In genomic region chr1:23555949-23556640, GRCh38 we compare ENCODE assay signal across 1 cellular context.
A peak's percentile ranks its signal among the peaks of the same experiment; 100 is the strongest.
TF ChIP-seq lines count a peak whose summit lies in the region.

No MANE protein-coding gene starts in this region.

TF ChIP-seq in HepG2, 621 proteins besides CTCF, POLR2A, EP300 and RAD21 (continued from another document and continues in another):
- no peak for TF ChIP-seq ZNF512B (CRISPR knock-in tag; IDR thresholded peaks at IDR 0.05; ENCODE audit: borderline replicate concordance)
- TF ChIP-seq GZF1 (CRISPR knock-in tag; IDR thresholded peaks at IDR 0.05): no peak
- no peak for TF ChIP-seq ZNF709 (CRISPR knock-in tag; IDR thresholded peaks at IDR 0.05)
- TF ChIP-seq CEBPG (CRISPR knock-in tag; IDR thresholded peaks at IDR 0.05): no peak
- no peak for TF ChIP-seq ZNF468 (CRISPR knock-in tag; IDR thresholded peaks at IDR 0.05)
- TF ChIP-seq SMC3 (IDR thresholded peaks at IDR 0.05; ENCODE audit: low read length): no peak
- no peak for TF ChIP-seq SOX5 (CRISPR knock-in tag; IDR thresholded peaks at IDR 0.05; ENCODE audit: borderline replicate concordance)
- no peak for TF ChIP-seq TFAP4 (IDR thresholded peaks at IDR 0.05; ENCODE audit: borderline replicate concordance, low read depth)
- no peak for TF ChIP-seq ZNF326 (CRISPR knock-in tag; IDR thresholded peaks at IDR 0.05; ENCODE audit: borderline replicate concordance)
- TF ChIP-seq NCOA2 (CRISPR knock-in tag; IDR thresholded peaks at IDR 0.05): no peak
- peak; percentile 29; the same call in 1 of the 2 replicates for TF ChIP-seq REPIN1 (CRISPR knock-in tag; IDR thresholded peaks at IDR 0.05; ENCODE audit: borderline replicate concordance, low read depth)
- peak; percentile 15 for TF ChIP-seq SKI (IDR thresholded peaks at IDR 0.05; ENCODE audit: partially characterized antibody)
- no peak for TF ChIP-seq ASH2L (IDR thresholded peaks at IDR 0.05; ENCODE audit: insufficient read length, low read depth, low read length)
- TF ChIP-seq TCF7L2 (IDR thresholded peaks at IDR 0.05; ENCODE audit: low read depth, low read length): no peak
- peak; percentile 67 for TF ChIP-seq TEAD3 (CRISPR knock-in tag; optimal IDR thresholded peaks at IDR 0.05; ENCODE audit: borderline replicate concordance)
- TF ChIP-seq KLF11 (CRISPR knock-in tag; IDR thresholded peaks at IDR 0.05): no peak
- no peak for TF ChIP-seq BRCA1 (CRISPR knock-in tag; IDR thresholded peaks at IDR 0.05)
- TF ChIP-seq NBN (conservative IDR thresholded peaks at IDR 0.05): no peak
- TF ChIP-seq DMAP1 (CRISPR knock-in tag; IDR thresholded peaks at IDR 0.05): 0 out of 2 replicates have a peak, but pooled peaks have one; percentile 22
- no peak for TF ChIP-seq TP53 (CRISPR knock-in tag; conservative IDR thresholded peaks at IDR 0.05)
- no peak for TF ChIP-seq DNMT1 (CRISPR knock-in tag; IDR thresholded peaks at IDR 0.05)
- 0 out of 2 replicates have a peak, but pooled peaks have one; percentile 50 for TF ChIP-seq ZSCAN5A (CRISPR knock-in tag; IDR thresholded peaks at IDR 0.05; ENCODE audit: borderline replicate concordance)
- no peak for TF ChIP-seq POLR2AphosphoS5 (IDR thresholded peaks at IDR 0.05; ENCODE audit: low read depth, low read length)
- no peak for TF ChIP-seq MYNN (CRISPR knock-in tag; IDR thresholded peaks at IDR 0.05; ENCODE audit: low read depth)
- no peak for TF ChIP-seq THRA (CRISPR knock-in tag; IDR thresholded peaks at IDR 0.05; ENCODE audit: borderline replicate concordance)
- TF ChIP-seq PAXIP1 (CRISPR knock-in tag; conservative IDR thresholded peaks at IDR 0.05): 0 out of 2 replicates have a peak, but pooled peaks have one; percentile 9
- TF ChIP-seq ZNF451 (CRISPR knock-in tag; IDR thresholded peaks at IDR 0.05): no peak
- no peak for TF ChIP-seq MAFG (CRISPR knock-in tag; IDR thresholded peaks at IDR 0.05)
- TF ChIP-seq PHF8 (CRISPR knock-in tag; IDR thresholded peaks at IDR 0.05): 0 out of 2 replicates have a peak, but pooled peaks have one; percentile 19
- no peak for TF ChIP-seq RFX5 (IDR thresholded peaks at IDR 0.05; ENCODE audit: low read depth, low read length)
- TF ChIP-seq KDM2A (CRISPR knock-in tag; IDR thresholded peaks at IDR 0.05; ENCODE audit: borderline replicate concordance, low read depth): 0 out of 2 replicates have a peak, but pooled peaks have one; percentile 29
- TF ChIP-seq FOXP1 (IDR thresholded peaks at IDR 0.05): no peak
- TF ChIP-seq FOXP1 (CRISPR knock-in tag; IDR thresholded peaks at IDR 0.05): no peak
- no peak for TF ChIP-seq KLF12 (CRISPR knock-in tag; IDR thresholded peaks at IDR 0.05; ENCODE audit: borderline replicate concordance)
- TF ChIP-seq HES4 (CRISPR knock-in tag; IDR thresholded peaks at IDR 0.05; ENCODE audit: borderline replicate concordance): no peak
- TF ChIP-seq HHEX (CRISPR knock-in tag; IDR thresholded peaks at IDR 0.05): no peak
- no peak for TF ChIP-seq ZNF276 (CRISPR knock-in tag; IDR thresholded peaks at IDR 0.05; ENCODE audit: low read depth)
- TF ChIP-seq POGK (CRISPR knock-in tag; conservative IDR thresholded peaks at IDR 0.05): no peak
- TF ChIP-seq JDP2 (CRISPR knock-in tag; IDR thresholded peaks at IDR 0.05; ENCODE audit: borderline replicate concordance): no peak
- TF ChIP-seq ZNF121 (CRISPR knock-in tag; IDR thresholded peaks at IDR 0.05): no peak
- no peak for TF ChIP-seq TEF (CRISPR knock-in tag; IDR thresholded peaks at IDR 0.05)
- no peak for TF ChIP-seq TIGD3 (CRISPR knock-in tag; IDR thresholded peaks at IDR 0.05; ENCODE audit: borderline replicate concordance)
- TF ChIP-seq SETDB1 (CRISPR knock-in tag; IDR thresholded peaks at IDR 0.05; ENCODE audit: borderline replicate concordance): no peak
- no peak for TF ChIP-seq ZNF720 (CRISPR knock-in tag; IDR thresholded peaks at IDR 0.05)
- no peak for TF ChIP-seq ZNF484 (CRISPR knock-in tag; IDR thresholded peaks at IDR 0.05; ENCODE audit: borderline replicate concordance, low read depth)
- no peak for TF ChIP-seq PCBP2 (optimal IDR thresholded peaks at IDR 0.05; ENCODE audit: low read depth, low read length, poor library complexity, severe bottlenecking)
- no peak for TF ChIP-seq DDIT3 (CRISPR knock-in tag; IDR thresholded peaks at IDR 0.05)
- no peak for TF ChIP-seq HNRNPK (IDR thresholded peaks at IDR 0.05; ENCODE audit: low read depth, low read length, poor library complexity, severe bottlenecking)
- TF ChIP-seq ZNF446 (CRISPR knock-in tag; IDR thresholded peaks at IDR 0.05): no peak
- TF ChIP-seq ATF2 (CRISPR knock-in tag; IDR thresholded peaks at IDR 0.05): no peak
- no peak for TF ChIP-seq CHCHD3 (CRISPR knock-in tag; IDR thresholded peaks at IDR 0.05)
- TF ChIP-seq ZKSCAN1 (IDR thresholded peaks at IDR 0.05; ENCODE audit: low read length): no peak
